Comparison of ENCODE assay signal across 28 cellular contexts in the genomic region with DNA sequence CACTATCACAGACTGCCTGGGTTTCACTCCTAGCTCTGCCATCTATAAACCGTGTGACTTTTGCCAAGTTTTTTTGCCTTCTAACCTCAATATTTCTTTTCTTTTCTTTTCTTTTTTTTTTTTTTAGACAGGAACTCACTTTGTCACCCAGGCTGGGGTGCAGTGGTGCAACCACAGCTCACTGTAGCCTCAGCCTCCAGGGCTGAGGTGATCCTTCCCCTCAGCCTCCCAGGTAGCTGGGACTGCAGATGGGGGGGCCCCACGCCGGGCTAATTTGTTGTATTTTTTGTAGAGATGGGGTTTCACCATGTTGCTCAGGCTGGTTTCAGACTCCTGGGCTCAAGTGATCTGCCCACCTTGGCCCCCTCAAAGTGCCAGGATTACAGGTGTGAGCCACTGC.
"Had no signal": no experiment of that assay in that cellular context is flagged by ENCODE, and none has a peak within 500 bp of the region (broad histone marks: within the 10 kb centered on the region; RNA-seq: fewer than 3 reads in every experiment).

No MANE protein-coding gene starts in this region.

- DNase-seq: activated B cell treated with CpG ODN at 0.5 μM for 24 hours; activated CD4-positive, alpha-beta memory T cell treated with anti-CD3 and anti-CD28 coated beads, Interleukin-2, amount 10 ng/mL, durations not matched to agents 7 days and 5 days; activated CD4-positive, alpha-beta T cell treated with anti-CD3 and anti-CD28 coated beads, Interleukin-2, amount 10 ng/mL, durations not matched to agents 7 days and 5 days; activated CD4-positive, alpha-beta T cell treated with anti-CD3 and anti-CD28 coated beads, Interleukin-2, amount 50 U/mL, for 4 hours; activated effector memory CD4-positive, alpha-beta T cell treated with Interleukin-2 at 50 U/mL for 16 hours; activated gamma-delta T cell treated with Interleukin-2 at 50 U/mL for 16 hours; activated naive CD4-positive, alpha-beta T cell treated with Interleukin-2 at 50 U/mL for 16 hours; activated naive CD8-positive, alpha-beta T cell treated with anti-CD3 and anti-CD28 coated beads, Interleukin-2, amount 50 U/mL, for 24 hours; activated T-cell treated with anti-CD3 and anti-CD28 coated beads, Interleukin-2, amount 50 U/mL, for 4 hours; adrenal gland; brain microvascular endothelial cell; dorsolateral prefrontal cortex; effector memory CD4-positive, alpha-beta T cell; endodermal cell; foreskin fibroblast; head of caudate nucleus; T-helper 1 cell; T-helper 17 cell; T1000; WERI-Rb-1 had no signal

- H3K27ac ChIP-seq: adrenal gland, brain microvascular endothelial cell, coronary artery, WERI-Rb-1 had no signal

- ATAC-seq: activated CD4-positive, CD25-positive, alpha-beta regulatory T cell treated with anti-CD3 and anti-CD28 coated beads, Interleukin-2, amount 50 U/mL, for 24 hours; activated naive CD4-positive, alpha-beta T cell treated with anti-CD3 and anti-CD28 coated beads, Interleukin-2, amount 50 U/mL, for 72 hours; activated naive CD8-positive, alpha-beta T cell treated with anti-CD3 and anti-CD28 coated beads, Interleukin-2, amount 50 U/mL, for 24 hours; activated T-cell treated with anti-CD3 and anti-CD28 coated beads, Interleukin-2, amount 50 U/mL, for 4 hours; activated T-helper 17 cell treated with anti-CD3 and anti-CD28 coated beads, Interleukin-2, amount 50 U/mL, for 72 hours; esophagus mucosa; T-helper 17 cell had no signal

- H3K4me3 ChIP-seq: adrenal gland, coronary artery, dorsolateral prefrontal cortex had no signal

- H3K4me3 Mint-ChIP-seq: activated B cell treated with CpG ODN at 0.5 μM for 24 hours; activated CD4-positive, alpha-beta memory T cell treated with anti-CD3 and anti-CD28 coated beads, Interleukin-2, amount 10 ng/mL, durations not matched to agents 7 days and 5 days; activated CD4-positive, alpha-beta T cell treated with anti-CD3 and anti-CD28 coated beads, Interleukin-2, amount 10 ng/mL, durations not matched to agents 7 days and 5 days; activated naive CD8-positive, alpha-beta T cell treated with anti-CD3 and anti-CD28 coated beads, Interleukin-2, amount 50 U/mL, for 24 hours; activated T-cell treated with anti-CD3 and anti-CD28 coated beads, Interleukin-2, amount 50 U/mL, for 4 hours; activated T-helper 17 cell treated with anti-CD3 and anti-CD28 coated beads, Interleukin-2, amount 50 U/mL, for 72 hours; central memory CD8-positive, alpha-beta T cell; dendritic cell treated with granulocyte-macrophage colony-stimulating factor and Interleukin-4, amounts not matched to agents 40 ng/mL and 50 ng/mL, for 4 days; endodermal cell; T-helper 17 cell; T-helper 2 cell treated with Interferon-gamma antibody and Interleukin-4, amounts not matched to agents 5 μg/mL and 100 μg/mL, for 36 hours had no signal

- H3K27me3 Mint-ChIP-seq: activated B cell treated with CpG ODN at 0.5 μM for 24 hours; activated CD4-positive, alpha-beta T cell treated with anti-CD3 and anti-CD28 coated beads, Interleukin-2, amount 10 ng/mL, durations not matched to agents 7 days and 5 days; activated naive CD8-positive, alpha-beta T cell treated with anti-CD3 and anti-CD28 coated beads, Interleukin-2, amount 50 U/mL, for 24 hours; activated T-helper 17 cell treated with anti-CD3 and anti-CD28 coated beads, Interleukin-2, amount 50 U/mL, for 72 hours; central memory CD8-positive, alpha-beta T cell; dendritic cell treated with granulocyte-macrophage colony-stimulating factor and Interleukin-4, amounts not matched to agents 40 ng/mL and 50 ng/mL, for 4 days had no signal

- H3K9me3 Mint-ChIP-seq: activated B cell treated with CpG ODN at 0.5 μM for 24 hours; activated CD4-positive, alpha-beta memory T cell treated with anti-CD3 and anti-CD28 coated beads, Interleukin-2, amount 10 ng/mL, durations not matched to agents 7 days and 5 days; activated CD4-positive, alpha-beta T cell treated with anti-CD3 and anti-CD28 coated beads, Interleukin-2, amount 10 ng/mL, durations not matched to agents 7 days and 5 days; activated naive CD4-positive, alpha-beta T cell treated with anti-CD3 and anti-CD28 coated beads, Interleukin-2, amount 50 U/mL, for 72 hours; activated naive CD8-positive, alpha-beta T cell treated with anti-CD3 and anti-CD28 coated beads, Interleukin-2, amount 50 U/mL, for 24 hours; activated T-cell treated with anti-CD3 and anti-CD28 coated beads, Interleukin-2, amount 50 U/mL, for 4 hours; activated T-helper 17 cell treated with anti-CD3 and anti-CD28 coated beads, Interleukin-2, amount 50 U/mL, for 72 hours; central memory CD8-positive, alpha-beta T cell; dendritic cell treated with granulocyte-macrophage colony-stimulating factor and Interleukin-4, amounts not matched to agents 40 ng/mL and 50 ng/mL, for 4 days; endodermal cell; T-helper 2 cell treated with Interferon-gamma antibody and Interleukin-4, amounts not matched to agents 5 μg/mL and 100 μg/mL, for 36 hours had no signal

- H3K27ac Mint-ChIP-seq: activated B cell treated with CpG ODN at 0.5 μM for 24 hours; activated CD4-positive, alpha-beta memory T cell treated with anti-CD3 and anti-CD28 coated beads, Interleukin-2, amount 10 ng/mL, durations not matched to agents 7 days and 5 days; activated CD4-positive, alpha-beta T cell treated with anti-CD3 and anti-CD28 coated beads, Interleukin-2, amount 10 ng/mL, durations not matched to agents 7 days and 5 days; activated naive CD4-positive, alpha-beta T cell treated with anti-CD3 and anti-CD28 coated beads, Interleukin-2, amount 50 U/mL, for 72 hours; activated naive CD8-positive, alpha-beta T cell treated with anti-CD3 and anti-CD28 coated beads, Interleukin-2, amount 50 U/mL, for 24 hours; activated T-helper 17 cell treated with anti-CD3 and anti-CD28 coated beads, Interleukin-2, amount 50 U/mL, for 72 hours; dendritic cell treated with granulocyte-macrophage colony-stimulating factor and Interleukin-4, amounts not matched to agents 40 ng/mL and 50 ng/mL, for 4 days; endodermal cell; T-helper 17 cell; T-helper 2 cell treated with Interferon-gamma antibody and Interleukin-4, amounts not matched to agents 5 μg/mL and 100 μg/mL, for 36 hours had no signal
